In the genomic region with DNA sequence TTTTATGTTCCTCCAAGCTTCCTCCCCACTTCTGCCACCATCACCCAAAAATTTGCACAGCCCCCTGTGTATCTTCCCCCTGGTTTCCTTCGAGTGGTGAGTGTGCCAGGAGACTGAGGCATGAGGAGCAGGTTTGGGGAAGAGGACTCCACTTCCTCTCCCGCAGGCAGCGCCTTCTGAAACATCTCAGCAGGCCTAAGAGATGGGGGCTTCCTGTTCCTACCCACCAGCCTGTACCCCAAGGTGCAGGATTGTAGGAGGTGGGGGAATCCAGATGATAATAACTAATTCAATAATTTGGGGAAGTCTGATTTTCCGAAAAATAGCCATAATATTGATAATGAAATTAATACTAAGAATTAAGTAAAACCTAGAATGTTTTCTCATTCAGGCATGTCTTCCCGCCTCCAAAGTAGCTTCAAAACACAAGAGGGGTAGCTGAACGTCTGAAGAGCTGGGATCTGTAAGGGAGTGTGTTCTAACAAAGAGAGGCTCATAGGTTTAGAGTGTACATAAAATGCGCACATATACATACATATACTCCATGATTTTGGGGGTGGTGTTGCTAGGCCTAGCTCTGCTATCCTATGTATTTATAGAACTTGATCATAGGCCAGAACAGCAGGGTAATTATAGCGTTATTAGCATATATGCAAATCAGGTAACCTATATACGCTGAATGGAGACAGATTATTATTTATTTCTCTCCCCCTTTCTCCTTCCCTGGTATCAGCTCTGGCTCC, we compare ENCODE assay signal across 26 cellular contexts.
A peak's percentile ranks its signal among the peaks of the same experiment; 100 is the strongest.
DNase-seq lines count a peak whose midpoint lies in the region; ATAC-seq, FAIRE-seq and TF ChIP-seq lines count a peak whose summit lies in the region.
"Had no signal": no experiment of that assay in that cellular context is flagged by ENCODE, and none has a peak within 500 bp of the region (broad histone marks: within the 10 kb centered on the region; RNA-seq: fewer than 3 reads in every experiment).

No MANE protein-coding gene starts in this region.

- no peaks in the 10 kb centered on the region for H3K9me2 ChIP-seq in Karpas-422 (replicated peaks; ENCODE audit: insufficient read depth, low read length)

- in situ Hi-C loops in GM12878 (cut with MboI): no loop called here

- H3K9ac ChIP-seq in Karpas-422 (ENCODE audit: low read length) (0 out of 2 replicates have a peak overlapping the region, but pooled peaks have one; percentile 16), GM12878 (ENCODE audit: control insufficient read depth, insufficient read depth, low read length) (no peak overlapping the region), endodermal cell (ENCODE audit: extremely low read depth, low read length, poor library complexity, severe bottlenecking) (no peak overlapping the region), kidney (ENCODE audit: low read length in 2 of 2) (no peak overlapping the region)
- H3K9ac ChIP-seq: BLaER1 had no signal

- peak; percentile 59 for FAIRE-seq in GM12878 (lab: Jason Lieb, UNC)
- no peak for FAIRE-seq in kidney (lab: Jason Lieb, UNC)
- FAIRE-seq: A204.1, GM12892, GM19239, H54 had no signal

- TF ChIP-seq CTCF in GM12878 (IDR thresholded peaks at IDR 0.05 in 2 of 3, conservative IDR thresholded peaks at IDR 0.05 in 1 of 3; ENCODE audit: control insufficient read depth in 2 of 3, extremely low read depth in 1 of 3, insufficient read depth in 1 of 3, low read depth in 3 of 3, low read length in 3 of 3) (no peak), endodermal cell (conservative IDR thresholded peaks at IDR 0.05) (no peak), uterus (IDR thresholded peaks at IDR 0.05) (no peak), kidney (IDR thresholded peaks at IDR 0.05; ENCODE audit: borderline replicate concordance, extremely low read depth, insufficient read depth) (no peak)

- TF ChIP-seq EP300 in GM12878 (IDR thresholded peaks at IDR 0.05; ENCODE audit: borderline replicate concordance in 1 of 2, control insufficient read depth in 1 of 2, low read depth in 2 of 2, low read length in 2 of 2): no peak

- peak overlapping the region; percentile 64 for H3K4me2 ChIP-seq in Karpas-422 (ENCODE audit: low read depth, low read length, poor library complexity, severe bottlenecking)
- H3K4me2 ChIP-seq in GM12878 (ENCODE audit: control insufficient read depth, insufficient read depth): no peak overlapping the region
- H3K4me2 ChIP-seq: BLaER1, PC-9 had no signal

- intact Hi-C loops in GM12878 (cut with micrococcal nuclease; ENCODE audit: unreplicated experiment): no loop called here
- intact Hi-C loops in uterus (cut with DNase I; ENCODE audit: low total_unique reads): no loop called here
- intact Hi-C loops in kidney (cut with DNase I): no loop called here
- intact Hi-C loops in CD4-positive, alpha-beta memory T cell (cut with micrococcal nuclease): no loop called here

- no peak overlapping the region for H3K27ac Mint-ChIP-seq in endodermal cell
- no peak overlapping the region for H3K27ac Mint-ChIP-seq in CD4-positive, alpha-beta memory T cell
- H3K27ac Mint-ChIP-seq: CD4-positive, alpha-beta T cell had no signal

- H3K9me3 Mint-ChIP-seq in endodermal cell: no peaks in the 10 kb centered on the region
- H3K9me3 Mint-ChIP-seq in CD4-positive, alpha-beta memory T cell: peaks cover 0 to 4% (median 0%) of the 10 kb centered on the region in 8 donors
- H3K9me3 Mint-ChIP-seq: CD4-positive, alpha-beta T cell had no signal

- H3K27ac ChIP-seq in Karpas-422 (ENCODE audit: low read length) (no peak overlapping the region), GM12878 (ENCODE audit: control insufficient read depth, insufficient read depth) (no peak overlapping the region), endodermal cell (ENCODE audit: low read depth, low read length) (peak overlapping the region; percentile 89), uterus (no peak overlapping the region), kidney (ENCODE audit: low read depth in 2 of 2, low read length in 2 of 2) (no peak overlapping the region)
- no peak overlapping the region for H3K27ac ChIP-seq in CD4-positive, alpha-beta memory T cell (ENCODE audit: low read depth, low read length)
- H3K27ac ChIP-seq: BLaER1, PC-9 had no signal

- no TSS peak for BruUV-seq in GM12878 (replicated peaks; lab: Mats Ljungman, UMichigan)

- H3K27me3 Mint-ChIP-seq in endodermal cell (ENCODE audit: insufficient read depth): peaks cover 78% of the 10 kb centered on the region
- peaks cover 68 to 77% of the 10 kb centered on the region in 2 donors for H3K27me3 Mint-ChIP-seq in CD4-positive, alpha-beta memory T cell

- H3K4me1 Mint-ChIP-seq in endodermal cell: peaks cover 64% of the 10 kb centered on the region
- H3K4me1 Mint-ChIP-seq in CD4-positive, alpha-beta memory T cell: peaks cover 7 to 19% (median 9%) of the 10 kb centered on the region in 4 donors

- H4K20me1 ChIP-seq in Karpas-422 (ENCODE audit: insufficient read depth, low read depth, low read length) (0 out of 2 replicates have a peak, but pooled peaks cover 3% of the 10 kb centered on the region), GM12878 (ENCODE audit: control insufficient read depth, insufficient read depth) (no peaks in the 10 kb centered on the region; the same call in 1 of the 2 replicates)

- H3K36me3 Mint-ChIP-seq in endodermal cell (ENCODE audit: low read depth): no peaks in the 10 kb centered on the region
- H3K36me3 Mint-ChIP-seq in CD4-positive, alpha-beta memory T cell: no peaks in the 10 kb centered on the region

- peak overlapping the region; percentile 33 for H3K4me3 Mint-ChIP-seq in endodermal cell
- H3K4me3 Mint-ChIP-seq in CD4-positive, alpha-beta memory T cell: no peak overlapping the region
- H3K4me3 Mint-ChIP-seq: CD4-positive, alpha-beta T cell had no signal

- ATAC-seq in GM12878: no peak

- DNase-seq in Karpas-422 (peak; percentile 64), GM12878 (ENCODE audit: low read depth, low spot score) (no peak), endodermal cell (no peak), uterus (no peak), kidney (no peak)
- DNase-seq in CD4-positive, alpha-beta memory T cell: no peak
- DNase-seq: CD4-positive, alpha-beta T cell; COR-L47; DMS79; EL; GDM1; MV-4-11; NCI-H1105; NCI-H1436 treated with DMSO at 0.1 percent for 48 hours; NCI-H187 treated with DMSO at 0.1 percent for 48 hours; NCI-H2171 treated with DMSO at 0.1 percent for 48 hours; NCI-H345; NCI-H510A treated with DMSO at 0.1 percent for 48 hours; PC-9; Right ventricle myocardium superior had no signal

- no peak for TF ChIP-seq RAD21 in GM12878 (IDR thresholded peaks at IDR 0.05; ENCODE audit: insufficient read depth, low read depth, low read length)

- H2AFZ ChIP-seq in Karpas-422 (ENCODE audit: low read length): no peak overlapping the region
- no peak overlapping the region for H2AFZ ChIP-seq in GM12878 (ENCODE audit: control insufficient read depth, low read depth, low read length)
- H2AFZ ChIP-seq in neuron (ENCODE audit: low read depth, low read length): no peak overlapping the region
- H2AFZ ChIP-seq: PC-9 had no signal

- peak overlapping the region; percentile 38; the same call in 1 of the 2 replicates for H3K4me3 ChIP-seq in Karpas-422 (ENCODE audit: low read length)
- H3K4me3 ChIP-seq in GM12878: no peak overlapping the region
- H3K4me3 ChIP-seq in endodermal cell (ENCODE audit: low read length): no peak overlapping the region
- peak overlapping the region; percentile 1 for H3K4me3 ChIP-seq in neuron (ENCODE audit: low read length)
- no peak overlapping the region for H3K4me3 ChIP-seq in uterus
- no peak overlapping the region for H3K4me3 ChIP-seq in kidney (ENCODE audit: low read length in 2 of 2)
- no peak overlapping the region for H3K4me3 ChIP-seq in CD4-positive, alpha-beta memory T cell (ENCODE audit: low read length in 2 of 2)
- H3K4me3 ChIP-seq: BLaER1, PC-9 had no signal

- 16% methylated on average over 8 of the region's 9 CpGs for whole genome bisulfite sequencing in GM12878 (ENCODE audit: insufficient coverage, insufficient replicate concordance, low lambda C conversion rate, missing lambda C conversion rate)
- 36% methylated on average over 9 of the region's 9 CpGs; no CpG with 5 or more reads in 1 of the 2 experiments for WGBS in endodermal cell (ENCODE audit: insufficient coverage in 1 of 2, insufficient read length in 1 of 2), 2 experiments

- H3K79me2 ChIP-seq in Karpas-422 (ENCODE audit: low read length) (no peaks in the 10 kb centered on the region), GM12878 (ENCODE audit: control insufficient read depth, insufficient read depth, low read length) (no peaks in the 10 kb centered on the region)

- no peaks in the 10 kb centered on the region for H3K36me3 ChIP-seq in Karpas-422 (ENCODE audit: insufficient read depth, low read length)
- no peaks in the 10 kb centered on the region for H3K36me3 ChIP-seq in GM12878 (ENCODE audit: control insufficient read depth in 2 of 2, insufficient read depth in 2 of 2, low read length in 1 of 2)
- no peaks in the 10 kb centered on the region for H3K36me3 ChIP-seq in endodermal cell (ENCODE audit: control insufficient read depth, insufficient read depth, low read length)
- no peaks in the 10 kb centered on the region for H3K36me3 ChIP-seq in neuron (ENCODE audit: insufficient read depth, low read length)
- H3K36me3 ChIP-seq in uterus: no peaks in the 10 kb centered on the region
- no peaks in the 10 kb centered on the region for H3K36me3 ChIP-seq in kidney (ENCODE audit: control insufficient read depth in 1 of 2, insufficient read depth in 2 of 2, low read length in 2 of 2)
- no peaks in the 10 kb centered on the region for H3K36me3 ChIP-seq in CD4-positive, alpha-beta memory T cell (ENCODE audit: insufficient read depth, low read length)
- H3K36me3 ChIP-seq: BLaER1 had no signal

- H3K27me3 ChIP-seq in Karpas-422 (ENCODE audit: low read length) (no peaks in the 10 kb centered on the region), GM12878 (replicated peaks in 1 of 2; ENCODE audit: control insufficient read depth in 2 of 2, insufficient read depth in 2 of 2, low read length in 1 of 2) (peaks cover 22 to 40% of the 10 kb centered on the region in 2 experiments), endodermal cell (ENCODE audit: control insufficient read depth, insufficient read depth, low read length, poor library complexity, severe bottlenecking) (peaks cover 69% of the 10 kb centered on the region), neuron (ENCODE audit: insufficient read depth, low read length) (peaks cover 87% of the 10 kb centered on the region), uterus (peaks cover 18 to 56% of the 10 kb centered on the region in 2 donors)
- H3K27me3 ChIP-seq in CD4-positive, alpha-beta memory T cell (ENCODE audit: insufficient read depth, low read length): peaks cover 77% of the 10 kb centered on the region

- RAD21 ChIA-PET in GM12878 (lab: Charles Lee; ENCODE audit: unreplicated experiment): interaction anchor here (1.9 kb wide), 1 partner anchor 11 kb away, joined by 9 read pairs; no protein-coding TSS in a partner anchor

- CTCF ChIA-PET in GM12878 (lab: Yijun Ruan, JAX): interaction anchor here (0.7 to 2.9 kb wide), 6 partner anchors 12 to 141 kb away, joined by 3 to 13 read pairs (median 6); no protein-coding TSS in a partner anchor
- CTCF ChIA-PET in CD4-positive, alpha-beta memory T cell (lab: Charles Lee; ENCODE audit: partially characterized antibody): interaction anchor here (1.4 to 2.2 kb wide), 2 partner anchors 12 to 14 kb away, joined by 4 to 14 read pairs; no protein-coding TSS in a partner anchor

- no peaks in the 10 kb centered on the region for H3K9me3 ChIP-seq in Karpas-422 (ENCODE audit: low read length)
- no peaks in the 10 kb centered on the region for H3K9me3 ChIP-seq in GM12878 (replicated peaks; ENCODE audit: control insufficient read depth, insufficient read depth, low read length)
- H3K9me3 ChIP-seq in endodermal cell (ENCODE audit: control insufficient read depth, low read length): no peaks in the 10 kb centered on the region
- no peaks in the 10 kb centered on the region for H3K9me3 ChIP-seq in neuron (ENCODE audit: low read length)
- no peaks in the 10 kb centered on the region for H3K9me3 ChIP-seq in uterus
- no peaks in the 10 kb centered on the region for H3K9me3 ChIP-seq in kidney (ENCODE audit: control insufficient read depth in 1 of 2, low read length in 2 of 2)
- no peaks in the 10 kb centered on the region for H3K9me3 ChIP-seq in CD4-positive, alpha-beta memory T cell (ENCODE audit: control insufficient read depth in 1 of 2, low read length in 2 of 2)

- H3K4me1 ChIP-seq in Karpas-422 (ENCODE audit: low read length) (peaks cover 32% of the 10 kb centered on the region), GM12878 (ENCODE audit: control insufficient read depth, insufficient read depth, low read length) (no peaks in the 10 kb centered on the region; the same call in none of the 2 replicates), endodermal cell (ENCODE audit: control insufficient read depth, insufficient read depth, low read length) (peaks cover 17% of the 10 kb centered on the region), neuron (ENCODE audit: insufficient read depth, low read length) (peaks cover 44% of the 10 kb centered on the region), uterus (peaks cover 0 to 8% of the 10 kb centered on the region in 2 donors), kidney (ENCODE audit: control insufficient read depth in 1 of 2, insufficient read depth in 1 of 2, low read depth in 1 of 2, low read length in 2 of 2) (peaks cover 0 to 8% of the 10 kb centered on the region in 2 donors)
- peaks cover 15% of the 10 kb centered on the region for H3K4me1 ChIP-seq in CD4-positive, alpha-beta memory T cell (ENCODE audit: insufficient read depth, low read length)
- H3K4me1 ChIP-seq: BLaER1 had no signal

- TF ChIP-seq POLR2A in GM12878 (IDR thresholded peaks at IDR 0.05; ENCODE audit: low read depth, low read length) (no peak), uterus (IDR thresholded peaks at IDR 0.05) (no peak)

- SMC1A ChIA-PET in GM12878 (lab: Charles Lee; ENCODE audit: uncharacterized antibody, unreplicated experiment): interaction anchor here (0.8 to 2.5 kb wide), 3 partner anchors 13 to 46 kb away, joined by 3 to 13 read pairs (median 11); no protein-coding TSS in a partner anchor

- POLR2A ChIA-PET in GM12878 (lab: Charles Lee): interaction anchor here (0.5 to 0.6 kb wide), 2 partner anchors 34 to 52 kb away, joined by 3 read pairs; no protein-coding TSS in a partner anchor
- POLR2A ChIA-PET in CD4-positive, alpha-beta memory T cell (lab: Charles Lee; ENCODE audit: partially characterized antibody): no interaction called here

Comparison
In these comparisons a context has a peak if more than half of its experiments do, and no peak if none do; other contexts are left out.
1. H3K4me3 ChIP-seq: peak in Karpas-422 (single experiment) and neuron (single experiment); none in GM12878 (single experiment), endodermal cell (single experiment), uterus (0 of 2), kidney (0 of 2) and CD4-positive, alpha-beta memory T cell (0 of 2).